Comparison of ENCODE assay signal across 8 cellular contexts in the genomic region with DNA sequence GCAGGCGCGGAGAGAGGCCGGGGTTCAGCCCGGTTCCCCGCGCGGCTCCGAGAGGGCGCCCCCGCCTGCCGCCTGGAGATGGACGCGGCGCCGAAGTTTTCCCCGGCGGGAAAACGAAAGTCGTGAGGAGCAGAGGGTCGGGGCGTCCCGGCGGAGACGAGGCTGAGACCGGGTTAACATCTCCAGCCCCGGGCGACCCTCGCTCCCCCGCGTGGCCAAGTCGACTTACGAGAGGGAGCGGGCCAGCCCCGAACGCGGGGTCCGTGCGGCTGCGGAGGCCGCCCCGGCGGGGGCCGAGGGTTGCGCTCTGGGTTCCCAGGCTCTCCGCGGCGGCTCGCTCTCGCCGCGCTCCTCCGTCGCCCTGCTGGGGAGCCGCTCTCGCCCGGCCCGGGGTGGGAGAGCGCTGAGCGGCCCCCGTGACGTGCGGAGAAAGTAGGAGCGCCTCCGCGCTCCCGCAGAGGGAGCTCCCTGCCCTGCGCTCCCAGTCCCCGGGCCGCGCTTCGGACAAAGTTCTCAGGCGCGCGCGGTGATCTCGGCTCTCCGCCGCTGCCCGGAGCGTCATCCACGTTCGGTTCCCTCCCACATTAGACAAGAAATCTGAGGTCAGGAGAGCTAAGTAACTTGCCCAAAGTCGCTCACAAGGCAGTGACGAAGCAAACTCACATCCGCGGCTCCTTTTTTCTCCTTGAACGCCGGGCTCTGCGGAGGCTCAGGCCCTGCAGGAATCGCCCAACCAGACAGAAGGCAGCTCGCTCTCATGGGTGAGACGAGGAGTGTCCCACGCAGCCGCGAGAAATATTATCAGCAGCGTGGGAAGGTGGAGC. TPM values are rescaled to one million over a fixed set of nuclear protein-coding genes. Genes with fewer than 3 reads are reported as not detected.
A peak's percentile ranks its signal among the peaks of the same experiment; 100 is the strongest.
DNase-seq lines count a peak whose midpoint lies in the region; ATAC-seq and TF ChIP-seq lines count a peak whose summit lies in the region.

No MANE protein-coding gene starts in this region.

- peak; percentile 57 for DNase-seq in COLO668 (lab: John Stamatoyannopoulos, UW; ENCODE audit: unreplicated experiment)
- peak; percentile 22 for DNase-seq in T-helper 9 cell
- peak; percentile 69 for DNase-seq in brain microvascular endothelial cell
- DNase-seq in sciatic nerve (ENCODE audit: low spot score) = peak; percentile 69

- H3K36me3 ChIP-seq in brain microvascular endothelial cell (replicated peaks) = no peaks in the 10 kb centered on the region
- H3K36me3 ChIP-seq in iPS-18a (ENCODE audit: control insufficient read depth, low read depth, low read length) = no peaks in the 10 kb centered on the region

- no peaks in the 10 kb centered on the region for H3K27me3 ChIP-seq in brain microvascular endothelial cell (replicated peaks)
- H3K27me3 ChIP-seq in iPS-18a (ENCODE audit: control insufficient read depth, insufficient read depth, low read length) = peaks cover 43% of the 10 kb centered on the region

- ATAC-seq in HG02852 (IDR thresholded peaks at IDR 0.05; ENCODE audit: unreplicated experiment) (peak; percentile 36), sciatic nerve (peak; percentile 73), GM19351 (IDR thresholded peaks at IDR 0.05; ENCODE audit: unreplicated experiment) (no peak), HG03521 (IDR thresholded peaks at IDR 0.05; ENCODE audit: unreplicated experiment) (no peak)

- peak overlapping the region; percentile 32 for H3K27ac ChIP-seq in brain microvascular endothelial cell
- H3K27ac ChIP-seq in iPS-18a (ENCODE audit: low read length) = no peak overlapping the region

- TF ChIP-seq CTCF in brain microvascular endothelial cell (IDR thresholded peaks at IDR 0.05; ENCODE audit: low read depth, low read length, missing control alignments) = peak; percentile 18

- H3K4me3 ChIP-seq in brain microvascular endothelial cell (ENCODE audit: low read depth, low read length) (peak overlapping the region; percentile 69), iPS-18a (ENCODE audit: low read length) (peak overlapping the region; percentile 64)

- H3K9me3 ChIP-seq in iPS-18a (ENCODE audit: control insufficient read depth, low read depth, low read length) = no peaks in the 10 kb centered on the region

- intact Hi-C loops in sciatic nerve (cut with DNase I) = no loop called here

- H3K4me1 ChIP-seq in iPS-18a (ENCODE audit: control insufficient read depth, low read depth, low read length) = peaks cover 39% of the 10 kb centered on the region

- in situ Hi-C loops in brain microvascular endothelial cell (cut with HindIII; ENCODE audit: low pct_ligation_motif_present, low sequenced_read_pairs) = no loop called here

- H3K9ac ChIP-seq in iPS-18a (ENCODE audit: low read length) = peak overlapping the region; percentile 44

RNA-seq across cellular contexts. Expression of a gene that starts 1.1 kb away (rescaled TPM):
- total RNA-seq in sciatic nerve = 1.4 TPM

Comparison
In these comparisons a context has a peak if more than half of its experiments do, and no peak if none do; other contexts are left out.
1. ATAC-seq: peak in HG02852 (single experiment) and sciatic nerve (single experiment); none in GM19351 (single experiment) and HG03521 (single experiment).
2. Peak in every context shown above with its lines, with median percentiles within 50 percentile points of each other: DNase-seq.